In genomic region chr16:67017451-67017750, GRCh38 we compare ENCODE assay signal across 12 cellular contexts. TPM values are rescaled to one million over a fixed set of nuclear protein-coding genes. Genes with fewer than 3 reads are reported as not detected.
DNase-seq lines count a peak whose midpoint lies in the region; ATAC-seq lines count a peak whose summit lies in the region.
"Had no signal": no experiment of that assay in that cellular context is flagged by ENCODE, and none has a peak within 500 bp of the region (broad histone marks: within the 10 kb centered on the region; RNA-seq: fewer than 3 reads in every experiment).

No MANE protein-coding gene starts in this region.

- H3K27ac Mint-ChIP-seq in T-helper 17 cell = peak overlapping the region; percentile 59
- no peak overlapping the region for H3K27ac Mint-ChIP-seq in stimulated activated effector memory CD8-positive, alpha-beta T cell treated with anti-CD3 and anti-CD28 coated beads, Interleukin-12 subunit alpha, Interleukin-12 subunit beta, amount 100 ng/mL, for 72 hours
- H3K27ac Mint-ChIP-seq: GM23338 had no signal

- peak; percentile 47 for DNase-seq in activated effector memory CD4-positive, alpha-beta T cell treated with anti-CD3 and anti-CD28 coated beads, Interleukin-2, amount 50 U/mL, for 16 hours
- DNase-seq in activated effector memory CD4-positive, alpha-beta T cell treated with Interleukin-2 at 50 U/mL for 16 hours = no peak
- DNase-seq in T-helper 17 cell (no peak), mesenteric fat pad (ENCODE audit: low spot score) (peak; percentile 45), NK-92 (lab: John Stamatoyannopoulos, UW; ENCODE audit: unreplicated experiment) (no peak)
- peak; percentile 23 for DNase-seq in stimulated activated CD8-positive, alpha-beta memory T cell treated with anti-CD3 and anti-CD28 coated beads, Interleukin-4, amount 100 ng/mL, for 48 hours
- no peak for DNase-seq in stimulated activated effector memory CD8-positive, alpha-beta T cell treated with anti-CD3 and anti-CD28 coated beads, Interleukin-12 subunit alpha, Interleukin-12 subunit beta, amount 100 ng/mL, for 72 hours (ENCODE audit: low spot score in 2 of 2)
- DNase-seq: SIG-M5 had no signal

- ATAC-seq in T-helper 17 cell = no peak
- ATAC-seq in stimulated activated effector memory CD8-positive, alpha-beta T cell treated with anti-CD3 and anti-CD28 coated beads, Interleukin-12 subunit alpha, Interleukin-12 subunit beta, amount 100 ng/mL, for 72 hours = no peak
- ATAC-seq in HG03045 (IDR thresholded peaks at IDR 0.05; ENCODE audit: unreplicated experiment) = no peak

- no peaks in the 10 kb centered on the region for H3K9me3 Mint-ChIP-seq in stimulated activated effector memory CD8-positive, alpha-beta T cell treated with anti-CD3 and anti-CD28 coated beads, Interleukin-12 subunit alpha, Interleukin-12 subunit beta, amount 100 ng/mL, for 72 hours
- H3K9me3 Mint-ChIP-seq: GM23338 had no signal

- H3K4me1 Mint-ChIP-seq in T-helper 17 cell = peaks cover 11% of the 10 kb centered on the region
- peaks cover 22% of the 10 kb centered on the region for H3K4me1 Mint-ChIP-seq in stimulated activated effector memory CD8-positive, alpha-beta T cell treated with anti-CD3 and anti-CD28 coated beads, Interleukin-12 subunit alpha, Interleukin-12 subunit beta, amount 100 ng/mL, for 72 hours
- H3K4me1 Mint-ChIP-seq: GM23338 had no signal

- no peaks in the 10 kb centered on the region for H3K9me3 ChIP-seq in T-helper 17 cell (ENCODE audit: control insufficient read depth, low read length, poor library complexity, severe bottlenecking)
- H3K9me3 ChIP-seq: MG63 had no signal

- H3K4me3 Mint-ChIP-seq in T-helper 17 cell = no peak overlapping the region
- no peak overlapping the region for H3K4me3 Mint-ChIP-seq in stimulated activated effector memory CD8-positive, alpha-beta T cell treated with anti-CD3 and anti-CD28 coated beads, Interleukin-12 subunit alpha, Interleukin-12 subunit beta, amount 100 ng/mL, for 72 hours
- H3K4me3 Mint-ChIP-seq: GM23338 had no signal

- H3K27me3 Mint-ChIP-seq in T-helper 17 cell = no peaks in the 10 kb centered on the region

- no peaks in the 10 kb centered on the region for H3K36me3 Mint-ChIP-seq in T-helper 17 cell (ENCODE audit: low read depth)
- H3K36me3 Mint-ChIP-seq in stimulated activated effector memory CD8-positive, alpha-beta T cell treated with anti-CD3 and anti-CD28 coated beads, Interleukin-12 subunit alpha, Interleukin-12 subunit beta, amount 100 ng/mL, for 72 hours = peaks cover 4% of the 10 kb centered on the region

RNA-seq across cellular contexts. Expression of gene CBFB, which starts 11.5 kb away (rescaled TPM):
- total RNA-seq in T-helper 17 cell = 10 to 100 TPM; 78.5 to 85.4 TPM
- 48.7 TPM for total RNA-seq in mesenteric fat pad

RNA-seq across cellular contexts. Expression of gene CES4A, which starts 29.0 kb away (rescaled TPM):
- total RNA-seq in T-helper 17 cell (10 to 100 TPM; 17.8 to 20.0 TPM), mesenteric fat pad (12.5 TPM)
- total RNA-seq: Daoy had no signal

RNA-seq across cellular contexts. Expression of gene CES3, which starts 56.3 kb away (rescaled TPM):
- total RNA-seq in T-helper 17 cell (1 to 10 TPM in 1 of 2 donors, under 1 TPM in 1; 0.63 to 1.3 TPM), mesenteric fat pad (0.55 TPM)

Comparison
In these comparisons a context has a peak if more than half of its experiments do, and no peak if none do; other contexts are left out.
1. DNase-seq: peak in activated effector memory CD4-positive, alpha-beta T cell treated with anti-CD3 and anti-CD28 coated beads, Interleukin-2, amount 50 U/mL, for 16 hours (single experiment), mesenteric fat pad (single experiment) and stimulated activated CD8-positive, alpha-beta memory T cell treated with anti-CD3 and anti-CD28 coated beads, Interleukin-4, amount 100 ng/mL, for 48 hours (single experiment); none in activated effector memory CD4-positive, alpha-beta T cell treated with Interleukin-2 at 50 U/mL for 16 hours (single experiment), T-helper 17 cell (0 of 3), stimulated activated effector memory CD8-positive, alpha-beta T cell treated with anti-CD3 and anti-CD28 coated beads, Interleukin-12 subunit alpha, Interleukin-12 subunit beta, amount 100 ng/mL, for 72 hours (0 of 2) and NK-92 (single experiment).